ENCODE assay signal across 1 cellular context in the genomic region with DNA sequence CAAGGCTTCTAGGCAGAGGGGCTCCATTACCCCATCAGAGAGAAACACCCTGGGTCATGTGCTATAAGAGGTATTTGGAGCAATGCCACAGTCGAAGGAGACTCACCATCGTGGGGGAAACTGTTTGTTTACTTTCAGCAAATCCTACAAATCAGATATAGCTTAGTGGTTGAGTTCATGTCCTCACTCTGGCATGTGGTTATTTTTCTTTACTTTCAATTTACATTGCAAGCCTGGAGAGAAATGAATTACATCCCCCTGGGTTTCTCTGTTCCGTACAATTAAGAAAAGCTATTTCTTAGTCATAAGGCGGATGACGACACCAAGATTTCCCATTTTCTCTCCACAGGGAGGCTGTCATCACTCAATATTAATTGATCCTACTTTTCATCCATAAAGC.
TF ChIP-seq lines count a peak whose summit lies in the region.

No MANE protein-coding gene starts in this region.

TF ChIP-seq in WTC11, 78 proteins besides CTCF, POLR2A, EP300 and RAD21 (continued from another document):
- TF ChIP-seq, protein P1, sequence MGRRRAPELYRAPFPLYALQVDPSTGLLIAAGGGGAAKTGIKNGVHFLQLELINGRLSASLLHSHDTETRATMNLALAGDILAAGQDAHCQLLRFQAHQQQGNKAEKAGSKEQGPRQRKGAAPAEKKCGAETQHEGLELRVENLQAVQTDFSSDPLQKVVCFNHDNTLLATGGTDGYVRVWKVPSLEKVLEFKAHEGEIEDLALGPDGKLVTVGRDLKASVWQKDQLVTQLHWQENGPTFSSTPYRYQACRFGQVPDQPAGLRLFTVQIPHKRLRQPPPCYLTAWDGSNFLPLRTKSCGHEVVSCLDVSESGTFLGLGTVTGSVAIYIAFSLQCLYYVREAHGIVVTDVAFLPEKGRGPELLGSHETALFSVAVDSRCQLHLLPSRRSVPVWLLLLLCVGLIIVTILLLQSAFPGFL (CRISPR knock-in tag; IDR thresholded peaks at IDR 0.05; ENCODE audit: borderline replicate concordance) = no peak
- TF ChIP-seq MXD4 (CRISPR knock-in tag; IDR thresholded peaks at IDR 0.05; ENCODE audit: borderline replicate concordance) (no peak), ELF4 (CRISPR knock-in tag; IDR thresholded peaks at IDR 0.05; ENCODE audit: low read depth) (no peak), FOXP1 (CRISPR knock-in tag; IDR thresholded peaks at IDR 0.05; ENCODE audit: borderline replicate concordance) (no peak), ATF1 (CRISPR knock-in tag; IDR thresholded peaks at IDR 0.05) (no peak), RORB (CRISPR knock-in tag; IDR thresholded peaks at IDR 0.05) (no peak), ZNF396 (CRISPR knock-in tag; IDR thresholded peaks at IDR 0.05; ENCODE audit: borderline replicate concordance) (no peak), TP53 (CRISPR knock-in tag; IDR thresholded peaks at IDR 0.05) (no peak), ZNF263 (CRISPR knock-in tag; IDR thresholded peaks at IDR 0.05; ENCODE audit: low read depth) (no peak), HMGA2 (CRISPR knock-in tag; IDR thresholded peaks at IDR 0.05) (no peak), SP1 (CRISPR knock-in tag; conservative IDR thresholded peaks at IDR 0.05) (no peak)
- TF ChIP-seq, protein P2, sequence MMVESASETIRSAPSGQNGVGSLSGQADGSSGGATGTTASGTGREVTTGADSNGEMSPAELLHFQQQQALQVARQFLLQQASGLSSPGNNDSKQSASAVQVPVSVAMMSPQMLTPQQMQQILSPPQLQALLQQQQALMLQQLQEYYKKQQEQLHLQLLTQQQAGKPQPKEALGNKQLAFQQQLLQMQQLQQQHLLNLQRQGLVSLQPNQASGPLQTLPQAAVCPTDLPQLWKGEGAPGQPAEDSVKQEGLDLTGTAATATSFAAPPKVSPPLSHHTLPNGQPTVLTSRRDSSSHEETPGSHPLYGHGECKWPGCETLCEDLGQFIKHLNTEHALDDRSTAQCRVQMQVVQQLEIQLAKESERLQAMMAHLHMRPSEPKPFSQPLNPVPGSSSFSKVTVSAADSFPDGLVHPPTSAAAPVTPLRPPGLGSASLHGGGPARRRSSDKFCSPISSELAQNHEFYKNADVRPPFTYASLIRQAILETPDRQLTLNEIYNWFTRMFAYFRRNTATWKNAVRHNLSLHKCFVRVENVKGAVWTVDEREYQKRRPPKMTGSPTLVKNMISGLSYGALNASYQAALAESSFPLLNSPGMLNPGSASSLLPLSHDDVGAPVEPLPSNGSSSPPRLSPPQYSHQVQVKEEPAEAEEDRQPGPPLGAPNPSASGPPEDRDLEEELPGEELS (CRISPR knock-in tag; IDR thresholded peaks at IDR 0.05) = no peak
- TF ChIP-seq, protein P3, sequence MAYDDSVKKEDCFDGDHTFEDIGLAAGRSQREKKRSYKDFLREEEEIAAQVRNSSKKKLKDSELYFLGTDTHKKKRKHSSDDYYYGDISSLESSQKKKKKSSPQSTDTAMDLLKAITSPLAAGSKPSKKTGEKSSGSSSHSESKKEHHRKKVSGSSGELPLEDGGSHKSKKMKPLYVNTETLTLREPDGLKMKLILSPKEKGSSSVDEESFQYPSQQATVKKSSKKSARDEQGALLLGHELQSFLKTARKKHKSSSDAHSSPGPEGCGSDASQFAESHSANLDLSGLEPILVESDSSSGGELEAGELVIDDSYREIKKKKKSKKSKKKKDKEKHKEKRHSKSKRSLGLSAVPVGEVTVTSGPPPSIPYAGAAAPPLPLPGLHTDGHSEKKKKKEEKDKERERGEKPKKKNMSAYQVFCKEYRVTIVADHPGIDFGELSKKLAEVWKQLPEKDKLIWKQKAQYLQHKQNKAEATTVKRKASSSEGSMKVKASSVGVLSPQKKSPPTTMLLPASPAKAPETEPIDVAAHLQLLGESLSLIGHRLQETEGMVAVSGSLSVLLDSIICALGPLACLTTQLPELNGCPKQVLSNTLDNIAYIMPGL (CRISPR knock-in tag; IDR thresholded peaks at IDR 0.05) = no peak
